Comparison of ENCODE assay signal across 1 cellular context in the genomic region with DNA sequence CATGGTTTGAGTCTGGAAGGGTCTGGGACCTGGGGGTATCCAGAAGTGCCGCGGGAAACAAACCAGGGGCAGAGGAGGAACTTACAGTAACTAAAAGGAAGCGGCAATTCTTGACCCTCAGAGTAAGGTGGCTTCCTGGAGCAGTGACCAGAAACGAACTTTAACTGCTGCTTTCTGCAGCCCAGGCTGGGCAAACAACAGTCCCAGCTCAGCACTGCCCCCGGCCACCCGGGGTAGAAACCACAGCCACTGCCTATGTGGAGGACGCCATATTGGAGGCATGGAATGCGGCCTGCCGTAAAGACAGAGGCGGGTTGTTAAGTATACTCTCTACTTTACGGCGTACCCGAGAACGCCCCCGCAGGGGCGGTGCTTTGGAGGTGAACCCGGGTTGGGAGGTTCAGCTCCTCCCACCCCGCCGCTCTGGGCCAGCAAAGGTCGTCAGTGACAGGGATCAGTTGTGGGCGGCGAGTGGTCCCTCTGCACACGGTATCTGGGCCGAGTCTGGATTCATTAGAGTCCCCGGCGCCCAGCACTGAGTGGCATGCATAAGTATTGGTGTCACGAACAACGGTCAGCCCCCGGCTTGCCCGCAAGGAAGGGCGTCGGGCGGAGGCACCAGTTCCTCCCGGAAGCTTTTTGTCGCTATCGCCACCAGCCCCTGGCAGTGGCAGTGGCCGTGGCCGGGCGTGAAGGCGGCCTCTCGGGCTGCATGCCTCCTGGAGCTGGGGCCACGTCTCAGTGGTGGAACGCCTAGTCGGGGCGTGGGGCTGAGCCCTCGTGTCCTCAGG.
TF ChIP-seq lines count a peak whose summit lies in the region.

A gene with protein sequence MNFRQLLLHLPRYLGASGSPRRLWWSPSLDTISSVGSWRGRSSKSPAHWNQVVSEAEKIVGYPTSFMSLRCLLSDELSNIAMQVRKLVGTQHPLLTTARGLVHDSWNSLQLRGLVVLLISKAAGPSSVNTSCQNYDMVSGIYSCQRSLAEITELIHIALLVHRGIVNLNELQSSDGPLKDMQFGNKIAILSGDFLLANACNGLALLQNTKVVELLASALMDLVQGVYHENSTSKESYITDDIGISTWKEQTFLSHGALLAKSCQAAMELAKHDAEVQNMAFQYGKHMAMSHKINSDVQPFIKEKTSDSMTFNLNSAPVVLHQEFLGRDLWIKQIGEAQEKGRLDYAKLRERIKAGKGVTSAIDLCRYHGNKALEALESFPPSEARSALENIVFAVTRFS (minus strand): TSS at position 282 of the 791 bp plus-strand sequence. CDS start 279 bp downstream, at position 3.

TF ChIP-seq in A549, 52 proteins besides CTCF, POLR2A, EP300 and RAD21 (continued from another document):
- no peak for TF ChIP-seq TFCP2L1 (CRISPR knock-in tag; IDR thresholded peaks at IDR 0.05)
